In genomic region chr2:5932556-5933469, GRCh38 we compare ENCODE assay signal across 19 cellular contexts.
A peak's percentile ranks its signal among the peaks of the same experiment; 100 is the strongest.
DNase-seq lines count a peak whose midpoint lies in the region; ATAC-seq, FAIRE-seq and TF ChIP-seq lines count a peak whose summit lies in the region.
"Had no signal": no experiment of that assay in that cellular context is flagged by ENCODE, and none has a peak within 500 bp of the region (broad histone marks: within the 10 kb centered on the region; RNA-seq: fewer than 3 reads in every experiment).

No MANE protein-coding gene starts in this region.

- no peak overlapping the region for H3K27ac Mint-ChIP-seq in astrocyte (ENCODE audit: unreplicated experiment)
- H3K27ac Mint-ChIP-seq in stimulated activated effector memory CD8-positive, alpha-beta T cell treated with anti-CD3 and anti-CD28 coated beads, Interleukin-12 subunit alpha, Interleukin-12 subunit beta, amount 100 ng/mL, for 72 hours: no peak overlapping the region
- H3K27ac Mint-ChIP-seq: activated naive CD8-positive, alpha-beta T cell treated with anti-CD3 and anti-CD28 coated beads, Interleukin-2, amount 10 ng/mL, durations not matched to agents 7 days and 5 days; natural killer cell treated with Interleukin-12 subunit alpha and Interleukin-12 subunit beta and Interleukin-15 and Interleukin-18, amount 100 ng/mL, for 72 hours had no signal

- no peaks in the 10 kb centered on the region for H3K36me3 Mint-ChIP-seq in astrocyte (ENCODE audit: low read depth, unreplicated experiment)
- no peaks in the 10 kb centered on the region for H3K36me3 Mint-ChIP-seq in stimulated activated effector memory CD8-positive, alpha-beta T cell treated with anti-CD3 and anti-CD28 coated beads, Interleukin-12 subunit alpha, Interleukin-12 subunit beta, amount 100 ng/mL, for 72 hours
- H3K36me3 Mint-ChIP-seq: activated naive CD8-positive, alpha-beta T cell treated with anti-CD3 and anti-CD28 coated beads, Interleukin-2, amount 10 ng/mL, durations not matched to agents 7 days and 5 days had no signal

- 31 to 50% (median 43%) methylated on average over 22 to 25 of the region's 25 CpGs for WGBS in stomach, 5 donors

- peak overlapping the region; percentile 28 for H3K4me3 ChIP-seq in astrocyte (ENCODE audit: insufficient read depth, low read depth, low read length)
- H3K4me3 ChIP-seq in stomach: peak overlapping the region; percentile 34 to 45 (median 40)
- H3K4me3 ChIP-seq: A549, SJSA1, uterus had no signal

- no peaks in the 10 kb centered on the region for H3K79me2 ChIP-seq in astrocyte (ENCODE audit: insufficient read depth, low read length)

- no peak for TF ChIP-seq POLR2A in stomach (IDR thresholded peaks at IDR 0.05)

- peaks cover 7% of the 10 kb centered on the region for H3K27me3 Mint-ChIP-seq in astrocyte (ENCODE audit: low read depth, unreplicated experiment)
- H3K27me3 Mint-ChIP-seq: activated naive CD8-positive, alpha-beta T cell treated with anti-CD3 and anti-CD28 coated beads, Interleukin-2, amount 10 ng/mL, durations not matched to agents 7 days and 5 days; natural killer cell treated with Interleukin-12 subunit alpha and Interleukin-12 subunit beta and Interleukin-15 and Interleukin-18, amount 100 ng/mL, for 72 hours had no signal

- H3K9me3 ChIP-seq in astrocyte (ENCODE audit: insufficient read depth, low read depth, low read length) (no peaks in the 10 kb centered on the region), stomach (peaks cover 0 to 10% (median 4%) of the 10 kb centered on the region in 4 donors)
- H3K9me3 ChIP-seq: A549, Caco-2, uterus had no signal

- no peak overlapping the region for H3K9ac ChIP-seq in astrocyte (ENCODE audit: low read length)

- H3K36me3 ChIP-seq in astrocyte (ENCODE audit: insufficient read depth, low read length) (no peaks in the 10 kb centered on the region), stomach (no peaks in the 10 kb centered on the region)
- H3K36me3 ChIP-seq: SJSA1, uterus had no signal

- H4K20me1 ChIP-seq in astrocyte (ENCODE audit: insufficient read depth, low read length): no peaks in the 10 kb centered on the region

- no peak for TF ChIP-seq EP300 in stomach (IDR thresholded peaks at IDR 0.05)

- peak overlapping the region; percentile 52 for H2AFZ ChIP-seq in astrocyte (ENCODE audit: low read depth, low read length)

- H3K4me1 ChIP-seq in astrocyte (ENCODE audit: insufficient read depth, low read length) (no peaks in the 10 kb centered on the region), stomach (peaks cover 0 to 19% (median 11%) of the 10 kb centered on the region in 4 donors)
- H3K4me1 ChIP-seq: A549, Caco-2, SJSA1, uterus had no signal

- H3K27me3 ChIP-seq in astrocyte (ENCODE audit: insufficient read depth, low read length) (no peaks in the 10 kb centered on the region), layer of hippocampus (ENCODE audit: control insufficient read depth, insufficient read depth, low read length) (no peaks in the 10 kb centered on the region), stomach (no peaks in the 10 kb centered on the region)
- H3K27me3 ChIP-seq: SJSA1, uterus had no signal

- TF ChIP-seq CTCF in astrocyte (IDR thresholded peaks at IDR 0.05; ENCODE audit: insufficient read depth, low read depth, low read length) (no peak), stomach (IDR thresholded peaks at IDR 0.05) (peak in 1 of 7 experiments; percentile 16)

- H3K4me2 ChIP-seq in astrocyte (ENCODE audit: low read length): peak overlapping the region; percentile 65
- H3K4me2 ChIP-seq: A549 had no signal

- FAIRE-seq in astrocyte (lab: Jason Lieb, UNC): no peak
- FAIRE-seq: A549, GM19239, H1, keratinocyte had no signal

- no peak for ATAC-seq in stimulated activated effector memory CD8-positive, alpha-beta T cell treated with anti-CD3 and anti-CD28 coated beads, Interleukin-12 subunit alpha, Interleukin-12 subunit beta, amount 100 ng/mL, for 72 hours
- no peak for ATAC-seq in GM21619 (IDR thresholded peaks at IDR 0.05; ENCODE audit: unreplicated experiment)
- ATAC-seq: A549; natural killer cell treated with Interleukin-12 subunit alpha and Interleukin-12 subunit beta and Interleukin-15 and Interleukin-18, amount 100 ng/mL, for 72 hours had no signal

- H3K4me1 Mint-ChIP-seq in astrocyte (ENCODE audit: low read depth, unreplicated experiment): no peaks in the 10 kb centered on the region
- H3K4me1 Mint-ChIP-seq in stimulated activated effector memory CD8-positive, alpha-beta T cell treated with anti-CD3 and anti-CD28 coated beads, Interleukin-12 subunit alpha, Interleukin-12 subunit beta, amount 100 ng/mL, for 72 hours: no peaks in the 10 kb centered on the region
- H3K4me1 Mint-ChIP-seq: activated naive CD8-positive, alpha-beta T cell treated with anti-CD3 and anti-CD28 coated beads, Interleukin-2, amount 10 ng/mL, durations not matched to agents 7 days and 5 days had no signal

- intact Hi-C loops in stomach (cut with DNase I; ENCODE audit: low total_unique reads): no loop called here

- H3K27ac ChIP-seq in astrocyte (ENCODE audit: low read depth, low read length): no peak overlapping the region
- peak overlapping the region; percentile 96 for H3K27ac ChIP-seq in layer of hippocampus (ENCODE audit: low read depth, low read length)
- H3K27ac ChIP-seq in stomach: peak overlapping the region; percentile 67 to 84 (median 74)
- H3K27ac ChIP-seq: A549, SJSA1, uterus had no signal

- H3K9me3 Mint-ChIP-seq in astrocyte (ENCODE audit: unreplicated experiment): peaks cover 4% of the 10 kb centered on the region
- H3K9me3 Mint-ChIP-seq in stimulated activated effector memory CD8-positive, alpha-beta T cell treated with anti-CD3 and anti-CD28 coated beads, Interleukin-12 subunit alpha, Interleukin-12 subunit beta, amount 100 ng/mL, for 72 hours: peaks cover 12% of the 10 kb centered on the region

- H3K4me3 Mint-ChIP-seq in astrocyte (ENCODE audit: unreplicated experiment): no peak overlapping the region
- H3K4me3 Mint-ChIP-seq in stimulated activated effector memory CD8-positive, alpha-beta T cell treated with anti-CD3 and anti-CD28 coated beads, Interleukin-12 subunit alpha, Interleukin-12 subunit beta, amount 100 ng/mL, for 72 hours: no peak overlapping the region
- H3K4me3 Mint-ChIP-seq: activated naive CD8-positive, alpha-beta T cell treated with anti-CD3 and anti-CD28 coated beads, Interleukin-2, amount 10 ng/mL, durations not matched to agents 7 days and 5 days; natural killer cell treated with Interleukin-12 subunit alpha and Interleukin-12 subunit beta and Interleukin-15 and Interleukin-18, amount 100 ng/mL, for 72 hours had no signal

- DNase-seq in NCI-H146 (lab: John Stamatoyannopoulos, UW) (peak; percentile 16), NCI-H146 treated with DMSO at 0.1 percent for 48 hours (lab: John Stamatoyannopoulos, UW; ENCODE audit: unreplicated experiment) (no peak), astrocyte (ENCODE audit: low read depth) (no peak), stomach (peak; percentile 87), NCI-H128 (lab: John Stamatoyannopoulos, UW; ENCODE audit: unreplicated experiment) (no peak)
- no peak for DNase-seq in stimulated activated effector memory CD8-positive, alpha-beta T cell treated with anti-CD3 and anti-CD28 coated beads, Interleukin-12 subunit alpha, Interleukin-12 subunit beta, amount 100 ng/mL, for 72 hours (ENCODE audit: low spot score in 2 of 2)
- DNase-seq: activated CD8-positive, alpha-beta memory T cell treated with anti-CD3 and anti-CD28 coated beads, Interleukin-2, amount 50 U/mL, for 4 hours; activated naive CD8-positive, alpha-beta T cell treated with anti-CD3 and anti-CD28 coated beads, Interleukin-2, amount 10 ng/mL, durations not matched to agents 7 days and 5 days; Caco-2; NCI-H1436 treated with DMSO at 0.1 percent for 48 hours; uterus had no signal

Comparison
In these comparisons a context has a peak if more than half of its experiments do, and no peak if none do; other contexts are left out.
1. DNase-seq: peak in NCI-H146 (single experiment) and stomach (single experiment); none in NCI-H146 treated with DMSO at 0.1 percent for 48 hours (single experiment), astrocyte (single experiment), NCI-H128 (single experiment) and stimulated activated effector memory CD8-positive, alpha-beta T cell treated with anti-CD3 and anti-CD28 coated beads, Interleukin-12 subunit alpha, Interleukin-12 subunit beta, amount 100 ng/mL, for 72 hours (0 of 2).